Comparison of ENCODE assay signal across 15 cellular contexts in genomic region chr11:76793834-76794291, GRCh38. TPM values are rescaled to one million over a fixed set of nuclear protein-coding genes. Genes with fewer than 3 reads are reported as not detected.
DNase-seq lines count a peak whose midpoint lies in the region; ATAC-seq and TF ChIP-seq lines count a peak whose summit lies in the region.
"Had no signal": no experiment of that assay in that cellular context is flagged by ENCODE, and none has a peak within 500 bp of the region (broad histone marks: within the 10 kb centered on the region; RNA-seq: fewer than 3 reads in every experiment).

No MANE protein-coding gene starts in this region.

- no peak for TF ChIP-seq CTCF in GM10248 (IDR thresholded peaks at IDR 0.05; ENCODE audit: control extremely low read depth, extremely low read depth, low read depth, missing control alignments)
- no peak for TF ChIP-seq CTCF in stomach (IDR thresholded peaks at IDR 0.05)

- H3K27ac ChIP-seq in stomach: peak overlapping the region in 1 of 5 donors; percentile 32
- H3K27ac ChIP-seq: brain microvascular endothelial cell had no signal

- no peaks in the 10 kb centered on the region for H3K27me3 ChIP-seq in stomach
- H3K27me3 ChIP-seq: brain microvascular endothelial cell had no signal

- POLR2A ChIA-PET in GM10248 (lab: Yijun Ruan, JAX): no interaction called here

- H3K36me3 ChIP-seq in stomach: peaks cover 4 to 28% (median 28%) of the 10 kb centered on the region in 4 donors

- WGBS in stomach, 5 donors: 60 to 96% (median 83%) methylated on average over 1 to 3 of the region's 3 CpGs

- peak; percentile 8 for DNase-seq in GM10248 (ENCODE audit: extremely low spot score)
- peak; percentile 79 for DNase-seq in NCI-H69 (lab: John Stamatoyannopoulos, UW)
- DNase-seq in iPS-NIHi7 (ENCODE audit: extremely low spot score): peak; percentile 39
- DNase-seq in stomach: peak; percentile 24
- no peak for DNase-seq in NCI-H187 (lab: John Stamatoyannopoulos, UW)
- no peak for DNase-seq in COLO829 (ENCODE audit: low spot score)
- DNase-seq: activated CD8-positive, alpha-beta T cell treated with anti-CD3 and anti-CD28 coated beads for 36 hours; brain microvascular endothelial cell; CD4-positive, CD25-positive, alpha-beta regulatory T cell; EL; MV-4-11; NCI-H510A treated with DMSO at 0.1 percent for 48 hours; stimulated activated CD4-positive, alpha-beta T cell treated with anti-CD3 and anti-CD28 coated beads, Interleukin-1b, Interleukin-23, amount 100 ng/mL, for 48 hours; T1000 had no signal

- ATAC-seq in HG02642 (IDR thresholded peaks at IDR 0.05; ENCODE audit: poor library complexity, unreplicated experiment): no peak
- ATAC-seq: activated CD8-positive, alpha-beta T cell treated with anti-CD3 and anti-CD28 coated beads for 36 hours had no signal

- CTCF ChIA-PET in GM10248 (lab: Yijun Ruan, JAX): interaction anchor here (0.7 to 2.2 kb wide), 3 partner anchors 15 to 72 kb away, joined by 3 to 10 read pairs (median 3); no protein-coding TSS in a partner anchor

- TF ChIP-seq EP300 in stomach (IDR thresholded peaks at IDR 0.05): no peak

- intact Hi-C loops in stomach (cut with DNase I; ENCODE audit: low total_unique reads): loop anchor here (5.0 kb wide), 1 partner anchor 47 kb away; no protein-coding TSS in a partner anchor

- TF ChIP-seq POLR2A in stomach (IDR thresholded peaks at IDR 0.05): no peak

- H3K9me3 ChIP-seq in stomach: no peaks in the 10 kb centered on the region

- peaks cover 12 to 67% (median 51%) of the 10 kb centered on the region in 4 donors for H3K4me1 ChIP-seq in stomach

- H3K4me3 ChIP-seq in stomach: no peak overlapping the region

RNA-seq across cellular contexts. Expression of gene TSKU, which starts 10.7 kb away (rescaled TPM):
- total RNA-seq in stomach: 100 to 1,000 TPM in 1 of 5 donors, 10 to 100 TPM in 4; 11.1 to 114 (median 20.4) TPM
- 10 to 100 TPM; 18.6 to 20.9 (median 18.9) TPM for polyA plus RNA-seq in stomach
- total RNA-seq: CD4-positive, CD25-positive, alpha-beta regulatory T cell had no signal
- polyA plus RNA-seq: CD4-positive, CD25-positive, alpha-beta regulatory T cell had no signal

Comparison
In these comparisons a context has a peak if more than half of its experiments do, and no peak if none do; other contexts are left out.
1. DNase-seq: peak in GM10248 (single experiment), NCI-H69 (single experiment), iPS-NIHi7 (single experiment) and stomach (single experiment); none in NCI-H187 (0 of 2) and COLO829 (single experiment).